ENCODE assay signal across 13 cellular contexts in genomic region chr3:149586871-149587270, GRCh38.
A peak's percentile ranks its signal among the peaks of the same experiment; 100 is the strongest.
DNase-seq lines count a peak whose midpoint lies in the region; ATAC-seq and TF ChIP-seq lines count a peak whose summit lies in the region.
"Had no signal": no experiment of that assay in that cellular context is flagged by ENCODE, and none has a peak within 500 bp of the region (broad histone marks: within the 10 kb centered on the region; RNA-seq: fewer than 3 reads in every experiment).

No MANE protein-coding gene starts in this region.

- H3K4me2 ChIP-seq in GM23338 (no peak overlapping the region), neural progenitor cell (no peak overlapping the region)

- H3K9ac ChIP-seq in neural progenitor cell: no peak overlapping the region

- no peaks in the 10 kb centered on the region for H3K9me3 ChIP-seq in RWPE2 (ENCODE audit: severe bottlenecking)
- H3K9me3 ChIP-seq in neural progenitor cell (ENCODE audit: low read depth): no peaks in the 10 kb centered on the region
- no peaks in the 10 kb centered on the region for H3K9me3 ChIP-seq in ovary

- H3F3A ChIP-seq in GM23338 (replicated peaks; ENCODE audit: low read depth) (no peaks in the 10 kb centered on the region), neural progenitor cell (ENCODE audit: low read depth) (peaks cover 3% of the 10 kb centered on the region)

- H3K27ac ChIP-seq in GM23338 (ENCODE audit: low read depth): no peak overlapping the region
- H3K27ac ChIP-seq in RWPE2 (ENCODE audit: poor library complexity, severe bottlenecking): peak overlapping the region; percentile 98
- no peak overlapping the region for H3K27ac ChIP-seq in neural progenitor cell
- H3K27ac ChIP-seq in ovary: no peak overlapping the region

- H2AFZ ChIP-seq in GM23338: no peak overlapping the region
- H2AFZ ChIP-seq in neural progenitor cell (replicated peaks): no peak overlapping the region

- no peaks in the 10 kb centered on the region for H4K20me1 ChIP-seq in GM23338 (replicated peaks; ENCODE audit: insufficient read depth)
- no peaks in the 10 kb centered on the region for H4K20me1 ChIP-seq in neural progenitor cell (ENCODE audit: low read depth)

- no peaks in the 10 kb centered on the region for H3K27me3 Mint-ChIP-seq in GM23338 (ENCODE audit: insufficient read depth, low read depth, poor library complexity)
- no peaks in the 10 kb centered on the region for H3K27me3 Mint-ChIP-seq in osteocyte (ENCODE audit: unreplicated experiment)
- H3K27me3 Mint-ChIP-seq in neural progenitor cell (ENCODE audit: insufficient read depth, low read depth): peaks cover 2% of the 10 kb centered on the region
- H3K27me3 Mint-ChIP-seq in stimulated activated naive B cell treated with anti-CD40 and anti-IgM and Interleukin-4, amounts not matched to agents 10 μg/mL and 1 μg/mL and 100 μg/mL, for 72 hours: peaks cover 6 to 7% of the 10 kb centered on the region in 2 donors
- H3K27me3 Mint-ChIP-seq: brain had no signal

- H3K4me1 Mint-ChIP-seq in GM23338 (peaks cover 29% of the 10 kb centered on the region), osteocyte (ENCODE audit: unreplicated experiment) (peaks cover 54% of the 10 kb centered on the region), neural progenitor cell (peaks cover 44% of the 10 kb centered on the region)
- H3K4me1 Mint-ChIP-seq in stimulated activated naive B cell treated with anti-CD40 and anti-IgM and Interleukin-4, amounts not matched to agents 10 μg/mL and 1 μg/mL and 100 μg/mL, for 72 hours: no peaks in the 10 kb centered on the region

- TF ChIP-seq POLR2A in ovary (IDR thresholded peaks at IDR 0.05): no peak

- H3K79me2 ChIP-seq in GM23338 (replicated peaks; ENCODE audit: insufficient read depth): peaks cover 44% of the 10 kb centered on the region
- H3K79me2 ChIP-seq in neural progenitor cell (ENCODE audit: low read depth): no peaks in the 10 kb centered on the region

- intact Hi-C loops in sciatic nerve (cut with DNase I): no loop called here
- intact Hi-C loops in ovary (cut with DNase I): loop anchor here in 1 of 4 donors (10.0 kb wide), 1 partner anchor 68 kb away; the partner anchor contains the start of gene WWTR1

- no peak for TF ChIP-seq EP300 in ovary (IDR thresholded peaks at IDR 0.05)

- no peaks in the 10 kb centered on the region for H3K36me3 ChIP-seq in GM23338 (ENCODE audit: insufficient read depth)
- H3K36me3 ChIP-seq in RWPE2 (ENCODE audit: low read depth): no peaks in the 10 kb centered on the region
- no peaks in the 10 kb centered on the region for H3K36me3 ChIP-seq in neural progenitor cell
- H3K36me3 ChIP-seq in ovary: no peaks in the 10 kb centered on the region

- H3K9me3 Mint-ChIP-seq in GM23338: no peaks in the 10 kb centered on the region
- H3K9me3 Mint-ChIP-seq in osteocyte (ENCODE audit: unreplicated experiment): no peaks in the 10 kb centered on the region
- H3K9me3 Mint-ChIP-seq in neural progenitor cell: no peaks in the 10 kb centered on the region
- no peaks in the 10 kb centered on the region for H3K9me3 Mint-ChIP-seq in stimulated activated naive B cell treated with anti-CD40 and anti-IgM and Interleukin-4, amounts not matched to agents 10 μg/mL and 1 μg/mL and 100 μg/mL, for 72 hours
- H3K9me3 Mint-ChIP-seq: brain, endodermal cell had no signal

- H3K4me3 ChIP-seq in GM23338 (no peak overlapping the region), RWPE2 (ENCODE audit: severe bottlenecking) (no peak overlapping the region), epithelial cell of esophagus (ENCODE audit: low read length) (no peak overlapping the region), neural progenitor cell (no peak overlapping the region), ovary (no peak overlapping the region)

- H3K9me2 ChIP-seq in GM23338 (ENCODE audit: insufficient read depth): no peaks in the 10 kb centered on the region

- TF ChIP-seq CTCF in GM23338 (conservative IDR thresholded peaks at IDR 0.05; ENCODE audit: low read depth in 2 of 2) (no peak), RWPE2 (IDR thresholded peaks at IDR 0.05; ENCODE audit: poor library complexity, severe bottlenecking) (no peak), epithelial cell of esophagus (IDR thresholded peaks at IDR 0.05; ENCODE audit: insufficient read depth, low read depth, low read length, missing control alignments) (no peak), osteocyte (IDR thresholded peaks at IDR 0.05) (no peak), neural progenitor cell (IDR thresholded peaks at IDR 0.05) (no peak), ovary (IDR thresholded peaks at IDR 0.05) (no peak)

- no peaks in the 10 kb centered on the region for H3K36me3 Mint-ChIP-seq in GM23338 (ENCODE audit: low read depth)
- H3K36me3 Mint-ChIP-seq in osteocyte (ENCODE audit: unreplicated experiment): no peaks in the 10 kb centered on the region
- no peaks in the 10 kb centered on the region for H3K36me3 Mint-ChIP-seq in neural progenitor cell
- H3K36me3 Mint-ChIP-seq in stimulated activated naive B cell treated with anti-CD40 and anti-IgM and Interleukin-4, amounts not matched to agents 10 μg/mL and 1 μg/mL and 100 μg/mL, for 72 hours: no peaks in the 10 kb centered on the region
- H3K36me3 Mint-ChIP-seq: brain had no signal

- ATAC-seq in GM23338: peak; percentile 51; the same call in 2 of the 3 replicates
- peak; percentile 81 for ATAC-seq in RWPE2 (ENCODE audit: low read depth)
- no peak for ATAC-seq in sciatic nerve
- ATAC-seq in stimulated activated naive B cell treated with anti-CD40 and anti-IgM and Interleukin-4, amounts not matched to agents 10 μg/mL and 1 μg/mL and 100 μg/mL, for 72 hours (replicated peaks): no peak

- H3K27ac Mint-ChIP-seq in GM23338 (no peak overlapping the region), osteocyte (ENCODE audit: unreplicated experiment) (peak overlapping the region; percentile 33), neural progenitor cell (no peak overlapping the region)
- no peak overlapping the region for H3K27ac Mint-ChIP-seq in stimulated activated naive B cell treated with anti-CD40 and anti-IgM and Interleukin-4, amounts not matched to agents 10 μg/mL and 1 μg/mL and 100 μg/mL, for 72 hours
- H3K27ac Mint-ChIP-seq: endodermal cell had no signal

- H3K4me3 Mint-ChIP-seq in GM23338: no peak overlapping the region
- H3K4me3 Mint-ChIP-seq in osteocyte (ENCODE audit: unreplicated experiment): no peak overlapping the region
- no peak overlapping the region for H3K4me3 Mint-ChIP-seq in neural progenitor cell
- no peak overlapping the region for H3K4me3 Mint-ChIP-seq in stimulated activated naive B cell treated with anti-CD40 and anti-IgM and Interleukin-4, amounts not matched to agents 10 μg/mL and 1 μg/mL and 100 μg/mL, for 72 hours
- H3K4me3 Mint-ChIP-seq: endodermal cell had no signal

- no peak for DNase-seq in GM23338 (ENCODE audit: low spot score)
- no peak for DNase-seq in RWPE2 (ENCODE audit: low spot score)
- peak; percentile 83 for DNase-seq in epithelial cell of esophagus (ENCODE audit: low read depth)
- DNase-seq in osteocyte (ENCODE audit: extremely low spot score, unreplicated experiment): no peak
- DNase-seq in neural progenitor cell (ENCODE audit: low spot score): no peak
- no peak for DNase-seq in sciatic nerve (ENCODE audit: low spot score)
- no peak for DNase-seq in ovary
- DNase-seq in stimulated activated naive B cell treated with anti-CD40 and anti-IgM and Interleukin-4, amounts not matched to agents 10 μg/mL and 1 μg/mL and 100 μg/mL, for 72 hours: no peak
- DNase-seq: activated gamma-delta T cell, endodermal cell, kidney, NCI-H2171 treated with DMSO at 0.1 percent for 48 hours had no signal

- H3K27me3 ChIP-seq in GM23338 (ENCODE audit: insufficient read depth) (no peaks in the 10 kb centered on the region), RWPE2 (ENCODE audit: insufficient read depth, poor library complexity, severe bottlenecking) (no peaks in the 10 kb centered on the region), neural progenitor cell (no peaks in the 10 kb centered on the region), ovary (no peaks in the 10 kb centered on the region)

- 88 to 96% (median 92%) methylated on average over 1 of the region's 1 CpG for WGBS in ovary, 3 donors

- H3K4me1 ChIP-seq in GM23338 (ENCODE audit: insufficient read depth) (peaks cover 25% of the 10 kb centered on the region), RWPE2 (ENCODE audit: insufficient read depth, poor library complexity, severe bottlenecking) (peaks cover 74% of the 10 kb centered on the region), neural progenitor cell (peaks cover 36% of the 10 kb centered on the region), ovary (ENCODE audit: insufficient read depth) (peaks cover 12% of the 10 kb centered on the region)

TF ChIP-seq in GM23338, 12 proteins besides CTCF, POLR2A, EP300 and RAD21:
- TF ChIP-seq EZH2phosphoT487 (IDR thresholded peaks at IDR 0.05; ENCODE audit: unreplicated experiment): no peak
TF ChIP-seq in GM23338: peak in this region for 0.

Comparison
In these comparisons a context has a peak if more than half of its experiments do, and no peak if none do; other contexts are left out.
1. ATAC-seq: peak in GM23338 (single experiment) and RWPE2 (single experiment); none in sciatic nerve (single experiment) and stimulated activated naive B cell treated with anti-CD40 and anti-IgM and Interleukin-4, amounts not matched to agents 10 μg/mL and 1 μg/mL and 100 μg/mL, for 72 hours (0 of 2).